In the genomic region with DNA sequence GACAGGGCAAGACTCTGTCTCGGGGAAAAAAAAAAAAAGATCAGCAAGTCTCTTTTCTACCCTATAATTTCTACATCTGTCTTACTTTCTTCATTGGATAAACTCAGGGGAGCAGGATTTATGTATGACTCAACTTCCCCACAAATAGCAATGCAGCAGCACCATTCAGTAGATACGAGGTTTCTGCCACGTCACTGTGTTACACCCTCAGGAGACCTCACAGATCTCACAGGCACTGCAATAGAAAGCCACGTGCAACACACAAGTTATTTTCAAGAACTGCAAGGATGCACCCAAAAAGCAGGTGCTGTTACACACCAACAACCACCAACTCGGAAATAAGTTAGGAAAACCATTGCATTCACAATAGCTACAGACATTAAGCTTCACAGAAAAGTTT, we compare ENCODE assay signal across 16 cellular contexts. TPM values are rescaled to one million over a fixed set of nuclear protein-coding genes. Genes with fewer than 3 reads are reported as not detected.
DNase-seq lines count a peak whose midpoint lies in the region; ATAC-seq and TF ChIP-seq lines count a peak whose summit lies in the region.
"Had no signal": no experiment of that assay in that cellular context is flagged by ENCODE, and none has a peak within 500 bp of the region (broad histone marks: within the 10 kb centered on the region; RNA-seq: fewer than 3 reads in every experiment).

No MANE protein-coding gene starts in this region.

- H3K4me3 Mint-ChIP-seq in activated T-cell treated with anti-CD3 and anti-CD28 coated beads, Interleukin-2, amount 50 U/mL, for 24 hours: no peak overlapping the region
- no peak overlapping the region for H3K4me3 Mint-ChIP-seq in activated T-helper 1 cell treated with anti-CD3 and anti-CD28 coated beads, Interleukin-12 subunit alpha, Interleukin-12 subunit beta, Interleukin-2, Interleukin-4 antibody, amounts not matched to agents 30 ng/mL and 10 ng/mL and 1 ng/mL, durations not matched to agents 14 hours and 24 hours and 36 hours
- H3K4me3 Mint-ChIP-seq in memory B cell: no peak overlapping the region
- H3K4me3 Mint-ChIP-seq in stimulated activated memory B cell treated with anti-CD40 and anti-IgM and Interleukin-4, amounts not matched to agents 10 μg/mL and 1 μg/mL and 100 μg/mL, for 72 hours: no peak overlapping the region
- H3K4me3 Mint-ChIP-seq: HFFc6, T-helper 17 cell had no signal

- no peaks in the 10 kb centered on the region for H3K27me3 Mint-ChIP-seq in activated T-cell treated with anti-CD3 and anti-CD28 coated beads, Interleukin-2, amount 50 U/mL, for 24 hours
- H3K27me3 Mint-ChIP-seq in activated T-helper 1 cell treated with anti-CD3 and anti-CD28 coated beads, Interleukin-12 subunit alpha, Interleukin-12 subunit beta, Interleukin-2, Interleukin-4 antibody, amounts not matched to agents 30 ng/mL and 10 ng/mL and 1 ng/mL, durations not matched to agents 14 hours and 24 hours and 36 hours (ENCODE audit: insufficient read depth): no peaks in the 10 kb centered on the region
- H3K27me3 Mint-ChIP-seq in memory B cell: no peaks in the 10 kb centered on the region
- H3K27me3 Mint-ChIP-seq in stimulated activated memory B cell treated with anti-CD40 and anti-IgM and Interleukin-4, amounts not matched to agents 10 μg/mL and 1 μg/mL and 100 μg/mL, for 72 hours: no peaks in the 10 kb centered on the region
- H3K27me3 Mint-ChIP-seq: T-helper 17 cell had no signal

- H3K4me3 ChIP-seq in SK-N-SH (ENCODE audit: low read depth in 2 of 2, low read length in 1 of 2): no peak overlapping the region
- H3K4me3 ChIP-seq: suprapubic skin had no signal

- H3K36me3 Mint-ChIP-seq in activated T-cell treated with anti-CD3 and anti-CD28 coated beads, Interleukin-2, amount 50 U/mL, for 24 hours (ENCODE audit: low read depth): peaks cover 87% of the 10 kb centered on the region
- H3K36me3 Mint-ChIP-seq in activated T-helper 1 cell treated with anti-CD3 and anti-CD28 coated beads, Interleukin-12 subunit alpha, Interleukin-12 subunit beta, Interleukin-2, Interleukin-4 antibody, amounts not matched to agents 30 ng/mL and 10 ng/mL and 1 ng/mL, durations not matched to agents 14 hours and 24 hours and 36 hours (ENCODE audit: low read depth): peaks cover 58% of the 10 kb centered on the region
- H3K36me3 Mint-ChIP-seq in memory B cell: peaks cover 35% of the 10 kb centered on the region
- H3K36me3 Mint-ChIP-seq in stimulated activated memory B cell treated with anti-CD40 and anti-IgM and Interleukin-4, amounts not matched to agents 10 μg/mL and 1 μg/mL and 100 μg/mL, for 72 hours: peaks cover 69% of the 10 kb centered on the region

- H3K79me2 ChIP-seq in SK-N-SH (ENCODE audit: insufficient read depth): no peaks in the 10 kb centered on the region

- no peaks in the 10 kb centered on the region; a peak in 1 of 4 replicates for H3K4me1 ChIP-seq in SK-N-SH (ENCODE audit: control insufficient read depth in 1 of 2, insufficient read depth in 2 of 2, low read depth in 1 of 2, low read length in 1 of 2)

- no peak overlapping the region for H2AFZ ChIP-seq in SK-N-SH (ENCODE audit: low read depth)

- peak overlapping the region; percentile 71 for H3K27ac Mint-ChIP-seq in activated T-cell treated with anti-CD3 and anti-CD28 coated beads, Interleukin-2, amount 50 U/mL, for 24 hours
- peak overlapping the region; percentile 65 for H3K27ac Mint-ChIP-seq in activated T-helper 1 cell treated with anti-CD3 and anti-CD28 coated beads, Interleukin-12 subunit alpha, Interleukin-12 subunit beta, Interleukin-2, Interleukin-4 antibody, amounts not matched to agents 30 ng/mL and 10 ng/mL and 1 ng/mL, durations not matched to agents 14 hours and 24 hours and 36 hours
- H3K27ac Mint-ChIP-seq in memory B cell: peak overlapping the region; percentile 39
- H3K27ac Mint-ChIP-seq in stimulated activated memory B cell treated with anti-CD40 and anti-IgM and Interleukin-4, amounts not matched to agents 10 μg/mL and 1 μg/mL and 100 μg/mL, for 72 hours: peak overlapping the region; percentile 60
- H3K27ac Mint-ChIP-seq: HFFc6 had no signal

- H3K9me2 ChIP-seq in SK-N-SH: no peaks in the 10 kb centered on the region

- intact Hi-C loops in activated T-helper 1 cell treated with anti-CD3 and anti-CD28 coated beads, Interleukin-12 subunit alpha, Interleukin-12 subunit beta, Interleukin-2, Interleukin-4 antibody, amounts not matched to agents 30 ng/mL and 10 ng/mL and 1 ng/mL, durations not matched to agents 14 hours and 24 hours and 36 hours (cut with micrococcal nuclease): no loop called here

- 90% methylated on average over 5 of the region's 5 CpGs for WGBS in SK-N-SH (ENCODE audit: low lambda C conversion rate)

- H3K9ac ChIP-seq in SK-N-SH: no peak overlapping the region

- peaks cover 8% of the 10 kb centered on the region for H3K9me3 Mint-ChIP-seq in activated T-cell treated with anti-CD3 and anti-CD28 coated beads, Interleukin-2, amount 50 U/mL, for 24 hours
- H3K9me3 Mint-ChIP-seq in activated T-helper 1 cell treated with anti-CD3 and anti-CD28 coated beads, Interleukin-12 subunit alpha, Interleukin-12 subunit beta, Interleukin-2, Interleukin-4 antibody, amounts not matched to agents 30 ng/mL and 10 ng/mL and 1 ng/mL, durations not matched to agents 14 hours and 24 hours and 36 hours: no peaks in the 10 kb centered on the region
- H3K9me3 Mint-ChIP-seq in memory B cell: no peaks in the 10 kb centered on the region
- no peaks in the 10 kb centered on the region for H3K9me3 Mint-ChIP-seq in stimulated activated memory B cell treated with anti-CD40 and anti-IgM and Interleukin-4, amounts not matched to agents 10 μg/mL and 1 μg/mL and 100 μg/mL, for 72 hours

- TF ChIP-seq RAD21 in SK-N-SH (IDR thresholded peaks at IDR 0.05; ENCODE audit: low read length): no peak

- no peak overlapping the region for H3K4me2 ChIP-seq in SK-N-SH

- no peak overlapping the region for H3K27ac ChIP-seq in SK-N-SH (ENCODE audit: low read depth in 2 of 2, low read length in 1 of 2)
- H3K27ac ChIP-seq: suprapubic skin had no signal

- TF ChIP-seq CTCF in SK-N-SH (IDR thresholded peaks at IDR 0.05): no peak

- POLR2A ChIA-PET in SK-N-SH (lab: Yijun Ruan, JAX): no interaction called here

- no peaks in the 10 kb centered on the region for H4K20me1 ChIP-seq in SK-N-SH (ENCODE audit: insufficient read depth)

- peaks cover 5 to 41% of the 10 kb centered on the region in 2 experiments for H3K36me3 ChIP-seq in SK-N-SH (replicated peaks in 1 of 2; ENCODE audit: control insufficient read depth in 1 of 2, insufficient read depth in 2 of 2, low read length in 1 of 2)

- H3F3A ChIP-seq in SK-N-SH (replicated peaks; ENCODE audit: insufficient read depth): peaks cover 16% of the 10 kb centered on the region

- no peak for TF ChIP-seq EP300 in SK-N-SH (IDR thresholded peaks at IDR 0.05; ENCODE audit: borderline replicate concordance in 1 of 2, low read depth in 1 of 2, low read length in 1 of 2)

- no peaks in the 10 kb centered on the region for H3K27me3 ChIP-seq in SK-N-SH (ENCODE audit: insufficient read depth)
- H3K27me3 ChIP-seq: suprapubic skin had no signal

- ATAC-seq in memory B cell (ENCODE audit: low read depth): peak; percentile 81
- peak; percentile 62 for ATAC-seq in stimulated activated memory B cell treated with anti-CD40 and anti-IgM and Interleukin-4, amounts not matched to agents 10 μg/mL and 1 μg/mL and 100 μg/mL, for 72 hours
- ATAC-seq in GM19351 (IDR thresholded peaks at IDR 0.05; ENCODE audit: unreplicated experiment): no peak
- ATAC-seq in HG03159 (IDR thresholded peaks at IDR 0.05; ENCODE audit: unreplicated experiment): no peak
- ATAC-seq: T-helper 17 cell had no signal

- peaks cover 11% of the 10 kb centered on the region for H3K4me1 Mint-ChIP-seq in activated T-cell treated with anti-CD3 and anti-CD28 coated beads, Interleukin-2, amount 50 U/mL, for 24 hours (ENCODE audit: low read depth)
- H3K4me1 Mint-ChIP-seq in activated T-helper 1 cell treated with anti-CD3 and anti-CD28 coated beads, Interleukin-12 subunit alpha, Interleukin-12 subunit beta, Interleukin-2, Interleukin-4 antibody, amounts not matched to agents 30 ng/mL and 10 ng/mL and 1 ng/mL, durations not matched to agents 14 hours and 24 hours and 36 hours (ENCODE audit: low read depth): peaks cover 28% of the 10 kb centered on the region
- peaks cover 36% of the 10 kb centered on the region for H3K4me1 Mint-ChIP-seq in memory B cell
- H3K4me1 Mint-ChIP-seq in stimulated activated memory B cell treated with anti-CD40 and anti-IgM and Interleukin-4, amounts not matched to agents 10 μg/mL and 1 μg/mL and 100 μg/mL, for 72 hours: peaks cover 62% of the 10 kb centered on the region

- H3K9me3 ChIP-seq in SK-N-SH: no peaks in the 10 kb centered on the region
- H3K9me3 ChIP-seq: suprapubic skin had no signal

- DNase-seq in activated T-cell treated with anti-CD3 and anti-CD28 coated beads, Interleukin-2, amount 50 U/mL, for 24 hours: no peak
- DNase-seq in activated T-cell treated with anti-CD3 and anti-CD28 coated beads, Interleukin-2, amount 50 U/mL, for 1 hour: no peak
- no peak for DNase-seq in activated T-helper 1 cell treated with anti-CD3 and anti-CD28 coated beads, Interleukin-12 subunit alpha, Interleukin-12 subunit beta, Interleukin-2, Interleukin-4 antibody, amounts not matched to agents 30 ng/mL and 10 ng/mL and 1 ng/mL, durations not matched to agents 14 hours and 24 hours and 36 hours (ENCODE audit: low spot score)
- DNase-seq in memory B cell (ENCODE audit: low spot score in 2 of 2): no peak
- DNase-seq in SK-N-SH: no peak
- DNase-seq: activated CD4-positive, alpha-beta T cell treated with anti-CD3 and anti-CD28 coated beads, Interleukin-2, amount 50 U/mL, for 4 hours; DMS53; HFFc6; NCI-H748 treated with DMSO at 0.1 percent for 48 hours; T-helper 17 cell had no signal

- CTCF ChIA-PET in SK-N-SH (lab: Yijun Ruan, JAX): interaction anchor here (1.1 to 1.5 kb wide), 2 partner anchors 9 to 67 kb away, joined by 3 to 4 read pairs; no protein-coding TSS in a partner anchor

TF ChIP-seq in SK-N-SH, 30 proteins besides CTCF, POLR2A, EP300 and RAD21 (continues in another document):
- TF ChIP-seq SMC3 (IDR thresholded peaks at IDR 0.05; ENCODE audit: low read depth, low read length) (no peak), POLR2AphosphoS5 (IDR thresholded peaks at IDR 0.05; ENCODE audit: low read depth, low read length) (no peak), GATA2 (CRISPR knock-in tag; IDR thresholded peaks at IDR 0.05) (no peak), RFX5 (IDR thresholded peaks at IDR 0.05; ENCODE audit: low read length) (no peak)

RNA-seq across cellular contexts. Expression of a gene that starts 30.2 kb away (rescaled TPM):
- 41.5 and 41.6 TPM in 2 replicates for total RNA-seq in activated T-helper 1 cell treated with anti-CD3 and anti-CD28 coated beads, Interleukin-12 subunit alpha, Interleukin-12 subunit beta, Interleukin-2, Interleukin-4 antibody, amounts not matched to agents 30 ng/mL and 10 ng/mL and 1 ng/mL, durations not matched to agents 14 hours and 24 hours and 36 hours
- polyA plus RNA-seq in SK-N-SH (2012; rRNA removed): 409 and 600 TPM in 2 replicates
- 514 and 573 TPM in 2 replicates for polyA plus RNA-seq in SK-N-SH (2012; cell fraction: cytosol; rRNA removed)
- 155 and 239 TPM in 2 replicates for polyA plus RNA-seq in SK-N-SH (2012; cell fraction: nucleus; rRNA removed)

RNA-seq across cellular contexts. Expression of a gene that starts 45.7 kb away (rescaled TPM):
- total RNA-seq in activated T-helper 1 cell treated with anti-CD3 and anti-CD28 coated beads, Interleukin-12 subunit alpha, Interleukin-12 subunit beta, Interleukin-2, Interleukin-4 antibody, amounts not matched to agents 30 ng/mL and 10 ng/mL and 1 ng/mL, durations not matched to agents 14 hours and 24 hours and 36 hours: 218 and 226 TPM in 2 replicates
- 0.69 and 1.1 TPM in 2 replicates for polyA plus RNA-seq in SK-N-SH (2012; rRNA removed)
- 0.40 and 0.66 TPM in 2 replicates for polyA plus RNA-seq in SK-N-SH (2012; cell fraction: cytosol; rRNA removed)
- polyA plus RNA-seq in SK-N-SH (2012; cell fraction: nucleus; rRNA removed): 2.7 and 3.4 TPM in 2 replicates
- total RNA-seq: A673, epithelial cell of proximal tubule had no signal

Comparison
In these comparisons a context has a peak if more than half of its experiments do, and no peak if none do; other contexts are left out.
1. ATAC-seq: peak in memory B cell (single experiment) and stimulated activated memory B cell treated with anti-CD40 and anti-IgM and Interleukin-4, amounts not matched to agents 10 μg/mL and 1 μg/mL and 100 μg/mL, for 72 hours (single experiment); none in GM19351 (single experiment) and HG03159 (single experiment).
2. Peak in every context shown above with its lines, with median percentiles within 50 percentile points of each other: H3K27ac Mint-ChIP-seq.